Comparison of ENCODE assay signal across 6 cellular contexts in the genomic region with DNA sequence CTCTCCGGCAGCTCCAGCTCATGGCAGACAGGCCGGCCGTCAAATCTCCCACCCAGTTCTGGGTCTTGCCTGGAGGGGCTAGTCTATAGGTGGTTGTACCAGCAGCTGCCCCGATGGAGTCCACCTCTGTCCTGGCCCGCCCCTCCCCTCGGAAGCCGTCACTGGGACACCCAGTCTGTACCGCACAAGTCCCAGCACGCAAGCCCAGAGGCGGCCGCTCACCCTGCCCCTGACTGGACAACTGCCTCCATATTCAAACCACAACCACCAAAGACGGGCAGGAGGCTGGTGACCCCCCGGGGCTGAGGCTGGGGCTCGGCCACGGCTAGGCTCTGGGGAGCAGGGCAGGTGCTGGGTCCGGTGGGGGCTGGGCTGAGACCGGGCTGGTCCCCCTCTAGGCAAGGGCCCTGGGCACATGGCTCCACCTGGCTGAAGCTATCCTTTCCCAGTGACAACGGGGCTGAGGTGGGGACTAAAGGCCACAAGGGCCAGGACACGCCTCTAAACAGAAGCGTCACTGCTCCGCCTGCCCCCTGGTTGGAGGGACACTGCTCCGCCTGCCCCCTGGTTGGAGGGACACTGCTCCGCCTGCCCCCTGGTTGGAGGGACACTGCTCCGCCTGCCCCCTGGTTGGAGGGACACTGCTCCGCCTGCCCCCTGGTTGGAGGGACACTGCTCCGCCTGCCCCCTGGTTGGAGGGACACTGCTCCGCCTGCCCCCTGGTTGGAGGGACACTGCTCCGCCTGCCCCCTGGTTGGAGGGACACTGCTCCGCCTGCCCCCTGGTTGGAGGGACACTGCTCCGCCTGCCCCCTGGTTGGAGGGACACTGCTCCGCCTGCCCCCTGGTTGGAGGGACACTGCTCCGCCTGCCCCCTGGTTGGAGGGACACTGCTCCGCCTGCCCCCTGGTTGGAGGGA.
DNase-seq lines count a peak whose midpoint lies in the region; ATAC-seq and TF ChIP-seq lines count a peak whose summit lies in the region.
"Not testable (repeated sequence)": the region's sequence is repeated elsewhere in the genome, so short reads cannot be mapped to it uniquely, and the experiment has no call there.

No MANE protein-coding gene starts in this region.

- H3K79me2 ChIP-seq in osteoblast (ENCODE audit: insufficient read depth, low read length): not testable (repeated sequence)

- peaks cover 0 to 13% (median 0%) of the 10 kb centered on the region in 11 experiments; a peak in 5 of 22 replicates for H3K36me3 ChIP-seq in BLaER1 treated with 17β-estradiol and CSF1 and Interleukin-3, amounts not matched to agents 10 nM and 100 nM
- not testable (repeated sequence) for H3K36me3 ChIP-seq in right lobe of liver; osteoblast (ENCODE audit: insufficient read depth, low read length)

- not testable (repeated sequence) for ATAC-seq in Right ventricle myocardium inferior
- ATAC-seq in left lobe of liver (peak; percentile 85), right lobe of liver (peak; percentile 81 to 92 (median 88))

- H3K4me2 ChIP-seq in BLaER1 treated with 17β-estradiol and CSF1 and Interleukin-3, amounts not matched to agents 10 nM and 100 nM: peak overlapping the region in 8 of 11 experiments; percentile 78 to 97 (median 93); a peak in 16 of 22 replicates
- H3K4me2 ChIP-seq in osteoblast (ENCODE audit: insufficient read depth, low read length): not testable (repeated sequence)

- not testable (repeated sequence) for H3K9me3 ChIP-seq in BLaER1 treated with 17β-estradiol and CSF1 and Interleukin-3, amounts not matched to agents 10 nM and 100 nM (replicated peaks in 1 of 11); right lobe of liver; osteoblast (ENCODE audit: low read depth, low read length)

- peaks cover 22 to 99% (median 90%) of the 10 kb centered on the region in 10 experiments for H3K4me1 ChIP-seq in BLaER1 treated with 17β-estradiol and CSF1 and Interleukin-3, amounts not matched to agents 10 nM and 100 nM
- H3K4me1 ChIP-seq in right lobe of liver; osteoblast (ENCODE audit: insufficient read depth, low read length): not testable (repeated sequence)

- intact Hi-C loops in Right ventricle myocardium inferior (cut with DNase I); right lobe of liver (cut with DNase I): not testable (repeated sequence)

- H4K20me1 ChIP-seq in BLaER1 treated with 17β-estradiol and CSF1 and Interleukin-3, amounts not matched to agents 10 nM and 100 nM: peaks cover 94 to 100% (median 98%) of the 10 kb centered on the region in 11 experiments
- H4K20me1 ChIP-seq in osteoblast (ENCODE audit: insufficient read depth, low read length): not testable (repeated sequence)

- not testable (repeated sequence) for H3K9ac ChIP-seq in BLaER1 treated with 17β-estradiol and CSF1 and Interleukin-3, amounts not matched to agents 10 nM and 100 nM

- peak in 2 of 4 donors; percentile 8 to 13 for TF ChIP-seq CTCF in right lobe of liver (IDR thresholded peaks at IDR 0.05)
- not testable (repeated sequence) for TF ChIP-seq CTCF in osteoblast (IDR thresholded peaks at IDR 0.05; ENCODE audit: extremely low read depth, low read depth, low read length)

- TF ChIP-seq POLR2A in right lobe of liver (IDR thresholded peaks at IDR 0.05): peak; percentile 21

- DNase-seq in NCI-H82 (lab: John Stamatoyannopoulos, UW): peak; percentile 18
- DNase-seq in Right ventricle myocardium inferior (ENCODE audit: missing footprints): peak; percentile 56
- DNase-seq in left lobe of liver (ENCODE audit: low spot score): peak; percentile 87
- DNase-seq in right lobe of liver: peak; percentile 81 to 90 (median 90)
- DNase-seq in osteoblast (ENCODE audit: insufficient read length, low spot score, missing footprints): peak; percentile 84

- H3K27ac ChIP-seq in BLaER1 treated with 17β-estradiol and CSF1 and Interleukin-3, amounts not matched to agents 10 nM and 100 nM; osteoblast (ENCODE audit: low read depth, low read length): not testable (repeated sequence)
- H3K27ac ChIP-seq in right lobe of liver: peak overlapping the region in 2 of 3 donors; percentile 84 to 92

- H3K27me3 ChIP-seq in BLaER1 treated with 17β-estradiol and CSF1 and Interleukin-3, amounts not matched to agents 10 nM and 100 nM: peaks cover 21 to 34% (median 26%) of the 10 kb centered on the region in 11 experiments
- not testable (repeated sequence) for H3K27me3 ChIP-seq in right lobe of liver; osteoblast (ENCODE audit: insufficient read depth, low read length)

- not testable (repeated sequence) for H2AFZ ChIP-seq in osteoblast (ENCODE audit: low read length)

- no CpG with 5 or more reads among the region's 33 CpGs for WGBS in right lobe of liver (ENCODE audit: insufficient coverage, low coverage, low lambda C conversion rate, missing lambda C conversion rate)

- H3K4me3 ChIP-seq in BLaER1 treated with 17β-estradiol and CSF1 and Interleukin-3, amounts not matched to agents 10 nM and 100 nM; osteoblast (ENCODE audit: insufficient read depth, low read length): not testable (repeated sequence)
- H3K4me3 ChIP-seq in right lobe of liver: peak overlapping the region in 2 of 3 donors; percentile 44 to 50

Comparison
In these comparisons a context has a peak if more than half of its experiments do, and no peak if none do; other contexts are left out.
1. DNase-seq: peak in every context shown above with its lines; median percentile 90 in right lobe of liver; 87 in left lobe of liver; 84 in osteoblast; 56 in Right ventricle myocardium inferior; 18 in NCI-H82.